14 cellular contexts compared by ENCODE assay signal in genomic region chr12:115468087-115468510, GRCh38.
DNase-seq lines count a peak whose midpoint lies in the region; ATAC-seq, FAIRE-seq and TF ChIP-seq lines count a peak whose summit lies in the region.
"Had no signal": no experiment of that assay in that cellular context is flagged by ENCODE, and none has a peak within 500 bp of the region (broad histone marks: within the 10 kb centered on the region; RNA-seq: fewer than 3 reads in every experiment).

No MANE protein-coding gene starts in this region.

- H3K56ac ChIP-seq in H1 (replicated peaks; ENCODE audit: insufficient read length, low read depth, low read length): no peak overlapping the region

- H2BK120ac ChIP-seq in H1 (replicated peaks; ENCODE audit: low read depth, low read length): no peak overlapping the region

- H2BK12ac ChIP-seq in H1 (ENCODE audit: low read depth, low read length): no peak overlapping the region

- H3K27ac Mint-ChIP-seq in neural progenitor cell: no peak overlapping the region
- H3K27ac Mint-ChIP-seq: activated T-cell treated with anti-CD3 and anti-CD28 coated beads, Interleukin-2, amount 50 U/mL, for 24 hours had no signal

- H3K36me3 ChIP-seq in H1 (ENCODE audit: control insufficient read depth in 2 of 4, insufficient read depth in 4 of 4, low read length in 3 of 4) (no peaks in the 10 kb centered on the region), neural progenitor cell (no peaks in the 10 kb centered on the region)
- H3K36me3 ChIP-seq: sigmoid colon had no signal

- no peaks in the 10 kb centered on the region for H3K23me2 ChIP-seq in H1 (ENCODE audit: low read depth, low read length)

- H3K9me3 Mint-ChIP-seq in neural progenitor cell: no peaks in the 10 kb centered on the region

- no peak overlapping the region for H3K23ac ChIP-seq in H1 (ENCODE audit: insufficient read length)

- H3K9ac ChIP-seq in H1 (replicated peaks in 1 of 4; ENCODE audit: extremely low read depth in 1 of 4, low read depth in 3 of 4, low read length in 3 of 4) (no peak overlapping the region), neural progenitor cell (no peak overlapping the region)

- H4K20me1 ChIP-seq in H1 (replicated peaks in 1 of 2; ENCODE audit: control insufficient read depth in 1 of 2, insufficient read depth in 2 of 2, low read length in 2 of 2) (no peaks in the 10 kb centered on the region), neural progenitor cell (ENCODE audit: low read depth) (no peaks in the 10 kb centered on the region)

- H2AFZ ChIP-seq in H1 (ENCODE audit: low read length): no peak overlapping the region
- no peak overlapping the region for H2AFZ ChIP-seq in neural progenitor cell (replicated peaks)

- peaks cover 2% of the 10 kb centered on the region for H3K27me3 Mint-ChIP-seq in neural progenitor cell (ENCODE audit: insufficient read depth, low read depth)

- H3K4me3 ChIP-seq in H1 (ENCODE audit: extremely low read depth in 1 of 4, insufficient read depth in 2 of 4, low read depth in 3 of 4, low read length in 4 of 4): no peak overlapping the region
- no peak overlapping the region for H3K4me3 ChIP-seq in neural progenitor cell
- H3K4me3 ChIP-seq: sigmoid colon had no signal

- no peak for FAIRE-seq in H1 (lab: Jason Lieb, UNC)
- FAIRE-seq: GM18507 had no signal

- no peak overlapping the region for H2BK20ac ChIP-seq in H1 (ENCODE audit: low read length)

- in situ Hi-C loops in GM13977 (cut with MboI; ENCODE audit: low pct_unique_long_range_greater_than_20kb, low sequenced_read_pairs, unreplicated experiment): no loop called here

- no peak overlapping the region for H3K18ac ChIP-seq in H1 (ENCODE audit: extremely low read depth, low read length)

- TF ChIP-seq POLR2A in H1 (IDR thresholded peaks at IDR 0.05; ENCODE audit: control extremely low read depth in 1 of 2, low read depth in 2 of 2, low read length in 2 of 2): no peak

- H4K5ac ChIP-seq in H1 (ENCODE audit: insufficient read length, low read depth, low read length): no peak overlapping the region

- peak; percentile 36 to 51; a peak in 3 of 4 replicates for TF ChIP-seq RAD21 in H1 (IDR thresholded peaks at IDR 0.05 in 1 of 2, conservative IDR thresholded peaks at IDR 0.05 in 1 of 2; ENCODE audit: low read depth in 2 of 2, low read length in 2 of 2)

- H3F3A ChIP-seq in neural progenitor cell (ENCODE audit: low read depth): no peaks in the 10 kb centered on the region

- CTCF ChIA-PET in H1 (lab: Charles Lee; ENCODE audit: partially characterized antibody): interaction anchor here (1.4 to 5.3 kb wide), 2 partner anchors 11 to 418 kb away, joined by 3 to 33 read pairs; no protein-coding TSS in a partner anchor

- 91% methylated on average over 4 of the region's 4 CpGs; no CpG with 5 or more reads in 1 of the 2 experiments for WGBS in H1 (ENCODE audit: extremely low coverage in 1 of 2, insufficient coverage in 1 of 2, insufficient read length in 1 of 2, insufficient replicate concordance in 2 of 2, low coverage in 1 of 2, low lambda C conversion rate in 2 of 2, missing lambda C conversion rate in 1 of 2), 2 experiments

- peak; percentile 12 for TF ChIP-seq CTCF in GM13977 (IDR thresholded peaks at IDR 0.05; ENCODE audit: extremely low read depth, insufficient read depth, missing control alignments)
- TF ChIP-seq CTCF in H1 (IDR thresholded peaks at IDR 0.05; ENCODE audit: control extremely low read depth in 1 of 3, insufficient read depth in 1 of 3, low read depth in 1 of 3, low read length in 3 of 3): peak; percentile 18 to 27 (median 27); a peak in 2 of 4 replicates
- peak; percentile 19 for TF ChIP-seq CTCF in neural progenitor cell (IDR thresholded peaks at IDR 0.05)

- H2BK15ac ChIP-seq in H1 (ENCODE audit: low read length): no peak overlapping the region

- H3K79me2 ChIP-seq in H1 (ENCODE audit: control insufficient read depth in 1 of 2, insufficient read depth in 2 of 2, low read length in 2 of 2) (no peaks in the 10 kb centered on the region), neural progenitor cell (ENCODE audit: low read depth) (no peaks in the 10 kb centered on the region)

- no peak overlapping the region for H2BK5ac ChIP-seq in H1 (ENCODE audit: low read depth, low read length)

- no peaks in the 10 kb centered on the region for H3K9me3 ChIP-seq in H1 (ENCODE audit: insufficient read depth in 2 of 2, low read depth in 1 of 2, low read length in 1 of 2)
- no peaks in the 10 kb centered on the region for H3K9me3 ChIP-seq in neural progenitor cell (ENCODE audit: low read depth)
- H3K9me3 ChIP-seq: sigmoid colon had no signal

- H3K4me3 Mint-ChIP-seq in neural progenitor cell: no peak overlapping the region
- H3K4me3 Mint-ChIP-seq: activated T-cell treated with anti-CD3 and anti-CD28 coated beads, Interleukin-2, amount 50 U/mL, for 24 hours had no signal

- H3K27ac ChIP-seq in H1 (ENCODE audit: low read depth, low read length): no peak overlapping the region
- H3K27ac ChIP-seq in neural progenitor cell: no peak overlapping the region
- H3K27ac ChIP-seq: sigmoid colon had no signal

- H3K4ac ChIP-seq in H1 (replicated peaks; ENCODE audit: insufficient read length, low read depth, low read length): no peak overlapping the region

- no peaks in the 10 kb centered on the region for H3K4me1 Mint-ChIP-seq in neural progenitor cell

- H3K79me1 ChIP-seq in H1 (ENCODE audit: low read depth, low read length): no peaks in the 10 kb centered on the region

- no peak overlapping the region for H3K14ac ChIP-seq in H1 (ENCODE audit: insufficient read length)

- H3K27me3 ChIP-seq in H1 (replicated peaks in 1 of 4; ENCODE audit: control insufficient read depth in 3 of 4, extremely low read depth in 1 of 4, insufficient read depth in 3 of 4, low read length in 3 of 4): no peaks in the 10 kb centered on the region
- H3K27me3 ChIP-seq in neural progenitor cell: no peaks in the 10 kb centered on the region
- H3K27me3 ChIP-seq: sigmoid colon had no signal

- ATAC-seq in HG03045 (IDR thresholded peaks at IDR 0.05; ENCODE audit: unreplicated experiment) (no peak), HG03108 (IDR thresholded peaks at IDR 0.05; ENCODE audit: unreplicated experiment) (no peak)

- no peak overlapping the region for H4K8ac ChIP-seq in H1 (ENCODE audit: extremely low read depth, insufficient read depth, low read length)

- no peak overlapping the region for H2AK5ac ChIP-seq in H1 (ENCODE audit: low read depth, low read length)

- DNase-seq in GM13977 (ENCODE audit: low spot score) (no peak), RKO (ENCODE audit: low spot score) (peak; percentile 23), H1 (ENCODE audit: low read depth in 1 of 2, low spot score in 2 of 2) (no peak), neural progenitor cell (ENCODE audit: low spot score) (no peak), GF-D8 (lab: John Stamatoyannopoulos, UW) (no peak), hepatic stellate cell (ENCODE audit: low spot score) (no peak)
- DNase-seq: activated T-cell treated with anti-CD3 and anti-CD28 coated beads, Interleukin-2, amount 50 U/mL, for 24 hours; glutamatergic neuron; NK-92 treated with Interleukin-12 subunit alpha and Interleukin-12 subunit beta, amount 100 ng/mL, for 24 hours; sigmoid colon; T-helper 9 cell had no signal

- H3K4me2 ChIP-seq in H1 (ENCODE audit: insufficient read depth in 1 of 2, low read depth in 2 of 2, low read length in 2 of 2) (no peak overlapping the region), neural progenitor cell (no peak overlapping the region)

- H3K4me1 ChIP-seq in H1 (replicated peaks in 1 of 4; ENCODE audit: control insufficient read depth in 3 of 4, insufficient read depth in 4 of 4, low read length in 3 of 4) (peaks cover 0 to 3% (median 0%) of the 10 kb centered on the region in 4 experiments; a peak in 3 of 7 replicates), neural progenitor cell (no peaks in the 10 kb centered on the region)
- H3K4me1 ChIP-seq: sigmoid colon had no signal

- H3K36me3 Mint-ChIP-seq in neural progenitor cell: no peaks in the 10 kb centered on the region

- no peak overlapping the region for H4K91ac ChIP-seq in H1 (replicated peaks; ENCODE audit: insufficient read length, low read length)

- no peak for TF ChIP-seq EP300 in H1 (IDR thresholded peaks at IDR 0.05; ENCODE audit: borderline replicate concordance in 1 of 2, low read depth in 2 of 2, low read length in 2 of 2)

- POLR2A ChIA-PET in H1 (lab: Charles Lee; ENCODE audit: partially characterized antibody): no interaction called here

TF ChIP-seq in H1, 55 proteins besides CTCF, POLR2A, EP300 and RAD21 (continues in another document):
- TF ChIP-seq RXRA (IDR thresholded peaks at IDR 0.05; ENCODE audit: insufficient read depth, low read depth, low read length) (no peak), GABPA (IDR thresholded peaks at IDR 0.05; ENCODE audit: borderline replicate concordance, insufficient read depth, low read length) (no peak), NANOG (IDR thresholded peaks at IDR 0.05; ENCODE audit: insufficient read depth, low read depth, low read length, poor library complexity, severe bottlenecking) (no peak), NRF1 (IDR thresholded peaks at IDR 0.05; ENCODE audit: low read depth, low read length) (no peak), MAFK (IDR thresholded peaks at IDR 0.05; ENCODE audit: low read depth, low read length) (no peak), SP2 (IDR thresholded peaks at IDR 0.05; ENCODE audit: low read length) (no peak), CBX5 (IDR thresholded peaks at IDR 0.05; ENCODE audit: low read depth, low read length) (no peak), TBP (IDR thresholded peaks at IDR 0.05; ENCODE audit: low read depth, low read length) (no peak), FOSL1 (IDR thresholded peaks at IDR 0.05; ENCODE audit: insufficient read depth, low read depth, low read length) (no peak), BCL11A (IDR thresholded peaks at IDR 0.05; ENCODE audit: low read depth in 2 of 2, low read length in 2 of 2) (no peak), E2F6 (IDR thresholded peaks at IDR 0.05) (no peak), ATF2 (IDR thresholded peaks at IDR 0.05; ENCODE audit: low read length) (no peak), SUZ12 (IDR thresholded peaks at IDR 0.05; ENCODE audit: low read length) (no peak)
